8 cellular contexts compared by ENCODE assay signal in genomic region chr17:38557836-38558750, GRCh38. TPM values are rescaled to one million over a fixed set of nuclear protein-coding genes. Genes with fewer than 3 reads are reported as not detected.
DNase-seq lines count a peak whose midpoint lies in the region; ATAC-seq and TF ChIP-seq lines count a peak whose summit lies in the region.

No MANE protein-coding gene starts in this region.

- ATAC-seq in HG02623 (IDR thresholded peaks at IDR 0.05; ENCODE audit: unreplicated experiment): peak; percentile 55
- peak; percentile 72 to 78 (median 76) for ATAC-seq in T-cell (replicated peaks in 1 of 4)
- peak; percentile 87 to 96 (median 94) for ATAC-seq in heart right ventricle

- H3K36me3 ChIP-seq in heart right ventricle: no peaks in the 10 kb centered on the region
- no peaks in the 10 kb centered on the region for H3K36me3 ChIP-seq in trophoblast cell (ENCODE audit: control insufficient read depth in 1 of 2, insufficient read depth in 2 of 2, low read length in 2 of 2)
- no peaks in the 10 kb centered on the region for H3K36me3 ChIP-seq in tibial artery

- H3K4me2 ChIP-seq in trophoblast cell (ENCODE audit: low read length): peak overlapping the region; percentile 77

- no peak overlapping the region for H3K14ac ChIP-seq in trophoblast cell (ENCODE audit: low read length)

- H3K9me3 Mint-ChIP-seq in T-cell: no peaks in the 10 kb centered on the region

- H3K27ac ChIP-seq in heart right ventricle (no peak overlapping the region), trophoblast cell (ENCODE audit: low read depth, low read length) (no peak overlapping the region), tibial artery (no peak overlapping the region)

- no peak overlapping the region for H3K4ac ChIP-seq in trophoblast cell (ENCODE audit: low read depth, low read length)

- POLR2A ChIA-PET in T-cell (lab: Charles Lee): interaction anchor here (0.6 kb wide), 3 partner anchors 13 to 588 kb away, joined by 3 to 5 read pairs (median 3); no protein-coding TSS in a partner anchor

- no peak overlapping the region for H4K91ac ChIP-seq in trophoblast cell (ENCODE audit: low read depth, low read length)

- H4K8ac ChIP-seq in trophoblast cell (ENCODE audit: low read depth, low read length): no peak overlapping the region

- H2AK5ac ChIP-seq in trophoblast cell (ENCODE audit: low read length): no peak overlapping the region

- H3K4me1 Mint-ChIP-seq in T-cell: peaks cover 25 to 35% (median 27%) of the 10 kb centered on the region in 3 donors

- TF ChIP-seq CTCF in heart right ventricle (IDR thresholded peaks at IDR 0.05) (peak; percentile 84 to 98 (median 90)), tibial artery (IDR thresholded peaks at IDR 0.05) (peak; percentile 86 to 92)

- H3K27ac Mint-ChIP-seq in T-cell: no peak overlapping the region

- no peak overlapping the region for H2AFZ ChIP-seq in trophoblast cell (ENCODE audit: insufficient read depth, low read length, poor library complexity)

- H3K18ac ChIP-seq in trophoblast cell (ENCODE audit: low read length): no peak overlapping the region

- CTCF ChIA-PET in T-cell (lab: Charles Lee): interaction anchor here (0.5 to 3.1 kb wide), 33 partner anchors 9 to 1702 kb away, joined by 3 to 26 read pairs (median 4); partner anchors contain the start of genes MLLT6 (in 1 of the 2), RPL19 (in 1 of the 2) and RPL23 (in 1 of the 2)

- H3K79me1 ChIP-seq in trophoblast cell (ENCODE audit: low read length): no peaks in the 10 kb centered on the region

- no peak overlapping the region for H3K23ac ChIP-seq in trophoblast cell (ENCODE audit: low read length)

- intact Hi-C loops in heart right ventricle (cut with DNase I): loop anchor here (1.0 to 10.0 kb wide), 8 partner anchors 26 to 177 kb away; partner anchors contain the start of gene CISD3 (in 1 of the 10)
- intact Hi-C loops in tibial artery (cut with DNase I; ENCODE audit: low total_unique reads): loop anchor here (5.0 kb wide), 1 partner anchor 109 kb away; no protein-coding TSS in a partner anchor

- H3K4me3 Mint-ChIP-seq in T-cell: peak overlapping the region; percentile 90 to 96 (median 90)

- peaks cover 20 to 39% (median 33%) of the 10 kb centered on the region in 9 donors for H3K4me1 ChIP-seq in heart right ventricle
- H3K4me1 ChIP-seq in trophoblast cell (ENCODE audit: control insufficient read depth in 1 of 2, insufficient read depth in 2 of 2, low read length in 2 of 2): peaks cover 0 to 4% of the 10 kb centered on the region in 2 experiments
- peaks cover 0 to 36% (median 26%) of the 10 kb centered on the region in 4 donors for H3K4me1 ChIP-seq in tibial artery

- no peak overlapping the region for H3K9ac ChIP-seq in trophoblast cell (ENCODE audit: low read length)

- H2BK5ac ChIP-seq in trophoblast cell (ENCODE audit: low read depth, low read length, poor library complexity): no peak overlapping the region

- H2BK12ac ChIP-seq in trophoblast cell (ENCODE audit: low read length): no peak overlapping the region

- H3K4me3 ChIP-seq in heart right ventricle: peak overlapping the region; percentile 0 to 57 (median 42)
- peak overlapping the region; percentile 38 for H3K4me3 ChIP-seq in trophoblast cell (ENCODE audit: low read depth, low read length)
- peak overlapping the region; percentile 38 to 52 for H3K4me3 ChIP-seq in tibial artery

- H3K27me3 ChIP-seq in heart right ventricle (peaks cover 30 to 64% (median 47%) of the 10 kb centered on the region in 7 donors), trophoblast cell (ENCODE audit: insufficient read depth, low read length) (peaks cover 39% of the 10 kb centered on the region), tibial artery (peaks cover 6 to 84% of the 10 kb centered on the region in 2 donors)

- no peak overlapping the region for H4K12ac ChIP-seq in trophoblast cell (ENCODE audit: low read depth, low read length)

- H3K79me2 ChIP-seq in trophoblast cell (ENCODE audit: control insufficient read depth, insufficient read depth, low read length, poor library complexity): no peaks in the 10 kb centered on the region

- H3K9me3 ChIP-seq in heart right ventricle (no peaks in the 10 kb centered on the region), trophoblast cell (ENCODE audit: insufficient read depth, low read depth, low read length) (peaks cover 8% of the 10 kb centered on the region), tibial artery (no peaks in the 10 kb centered on the region)

- no peak overlapping the region for H2BK120ac ChIP-seq in trophoblast cell (ENCODE audit: insufficient read depth, low read length, poor library complexity)

- no peaks in the 10 kb centered on the region for H3K36me3 Mint-ChIP-seq in T-cell

- DNase-seq in ELR (ENCODE audit: low read depth): peak; percentile 96
- peak; percentile 97 for DNase-seq in NCI-H146 (lab: John Stamatoyannopoulos, UW)
- DNase-seq in T-cell: peak; percentile 73 to 89 (median 84)
- peak; percentile 88 for DNase-seq in amniotic epithelial cell (ENCODE audit: low read depth)
- DNase-seq in heart right ventricle: peak; percentile 89 to 93
- peak; percentile 93 to 98 for DNase-seq in trophoblast cell
- DNase-seq in tibial artery: peak; percentile 86 to 92

- WGBS in heart right ventricle, 2 donors: 2 to 3% methylated on average over 52 of the region's 52 CpGs
- WGBS in trophoblast cell (ENCODE audit: extremely low coverage, insufficient coverage, insufficient read length): no CpG with 5 or more reads among the region's 52 CpGs

- peaks cover 15 to 30% of the 10 kb centered on the region in 2 donors for H3K27me3 Mint-ChIP-seq in T-cell

RNA-seq across cellular contexts. Expression of gene SRCIN1, which starts 47.7 kb away (rescaled TPM):
- total RNA-seq in T-cell: under 1 TPM in 4 of 5 donors, not detected in 1; 0.13 to 0.85 (median 0.28) TPM
- total RNA-seq in heart right ventricle: 1 to 10 TPM in 8 of 10 donors, under 1 TPM in 2; 0.27 to 3.2 (median 1.3) TPM
- 1 to 10 TPM in 1 of 2 donors, under 1 TPM in 1; 0.29 to 1.2 TPM for polyA plus RNA-seq in heart right ventricle
- 0.29 and 0.31 TPM in 2 replicates for polyA plus RNA-seq in trophoblast cell (2013)
